17 cellular contexts compared by ENCODE assay signal in genomic region chr2:180219471-180219870, GRCh38.
DNase-seq lines count a peak whose midpoint lies in the region; ATAC-seq and TF ChIP-seq lines count a peak whose summit lies in the region.
"Had no signal": no experiment of that assay in that cellular context is flagged by ENCODE, and none has a peak within 500 bp of the region (broad histone marks: within the 10 kb centered on the region; RNA-seq: fewer than 3 reads in every experiment).

No MANE protein-coding gene starts in this region.

- in situ Hi-C loops in astrocyte of the cerebellum (cut with HindIII; ENCODE audit: low sequenced_read_pairs): no loop called here

- no peak for ATAC-seq in GM18868 (IDR thresholded peaks at IDR 0.05; ENCODE audit: unreplicated experiment)
- ATAC-seq in GM21723 (IDR thresholded peaks at IDR 0.05; ENCODE audit: unreplicated experiment): no peak
- ATAC-seq: GM12878, GM23338, Panc1 had no signal

- DNase-seq in AG08395 (ENCODE audit: low spot score) (peak; percentile 44), GM04503 (ENCODE audit: low read depth) (peak; percentile 76), astrocyte of the cerebellum (ENCODE audit: low read depth) (peak; percentile 15), left kidney (ENCODE audit: low read depth, low spot score) (peak; percentile 13)
- DNase-seq in activated T-cell treated with anti-CD3 and anti-CD28 coated beads, Interleukin-2, amount 50 U/mL, for 1 hour: no peak
- DNase-seq: ACHN; CD8-positive, alpha-beta memory T cell; KBM-7; NCI-H1048; NCI-H774; SHP77 had no signal

- TF ChIP-seq CTCF in astrocyte of the cerebellum (IDR thresholded peaks at IDR 0.05; ENCODE audit: low read depth, low read length, missing control alignments): no peak

- H3K4me3 ChIP-seq in astrocyte of the cerebellum (ENCODE audit: low read depth, low read length): no peak overlapping the region
- H3K4me3 ChIP-seq: BLaER1, GM12878, GM23338 had no signal
